18 cellular contexts compared by ENCODE assay signal in the genomic region with DNA sequence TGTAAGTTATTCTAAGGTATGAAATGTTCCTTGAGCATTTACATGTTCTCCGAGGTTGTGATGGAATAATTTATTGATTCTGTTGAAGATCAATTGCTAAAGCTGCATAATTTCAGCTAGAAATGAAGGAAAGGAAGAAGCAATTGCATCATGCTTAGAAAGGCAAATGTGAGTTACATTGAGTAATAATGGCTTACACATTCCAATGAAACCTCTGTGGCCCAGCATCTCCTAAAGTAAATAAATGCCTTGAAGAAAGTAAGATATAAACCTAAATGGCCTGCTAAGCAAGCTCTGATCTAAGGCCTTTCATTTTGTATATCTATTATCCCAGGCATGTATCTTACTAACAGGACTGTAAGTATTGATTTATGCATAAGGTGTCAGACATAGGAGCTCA.
DNase-seq lines count a peak whose midpoint lies in the region; ATAC-seq and TF ChIP-seq lines count a peak whose summit lies in the region.
"Had no signal": no experiment of that assay in that cellular context is flagged by ENCODE, and none has a peak within 500 bp of the region (broad histone marks: within the 10 kb centered on the region; RNA-seq: fewer than 3 reads in every experiment).

No MANE protein-coding gene starts in this region.

- no peak overlapping the region for H3K27ac ChIP-seq in breast epithelium
- H3K27ac ChIP-seq: psoas muscle had no signal

- H3K9ac ChIP-seq in adipocyte (ENCODE audit: low read length): no peak overlapping the region

- H3K9me3 Mint-ChIP-seq in MCF 10A (ENCODE audit: unreplicated experiment): peaks cover 7% of the 10 kb centered on the region
- H3K9me3 Mint-ChIP-seq: T-helper 1 cell treated with Interleukin-12 subunit alpha and Interleukin-12 subunit beta and Interleukin-4 antibody, amounts not matched to agents 30 μg/mL and 1 μg/mL, for 36 hours had no signal

- H3K4me1 Mint-ChIP-seq in MCF 10A (ENCODE audit: insufficient read depth, unreplicated experiment): peaks cover 23% of the 10 kb centered on the region

- no peak overlapping the region for H3K27ac Mint-ChIP-seq in MCF 10A (ENCODE audit: low read depth, unreplicated experiment)
- H3K27ac Mint-ChIP-seq: T-helper 1 cell treated with Interleukin-12 subunit alpha and Interleukin-12 subunit beta and Interleukin-4 antibody, amounts not matched to agents 30 μg/mL and 1 μg/mL, for 36 hours had no signal

- CTCF ChIA-PET in MCF 10A (lab: Yijun Ruan, JAX): interaction anchor here (0.8 kb wide), 1 partner anchor 675 kb away, joined by 3 read pairs; no protein-coding TSS in a partner anchor

- no peaks in the 10 kb centered on the region for H3K36me3 Mint-ChIP-seq in MCF 10A (ENCODE audit: insufficient read depth, unreplicated experiment)

- H3K4me1 ChIP-seq in breast epithelium (no peaks in the 10 kb centered on the region), adipocyte (ENCODE audit: control insufficient read depth, insufficient read depth, low read length) (peaks cover 12% of the 10 kb centered on the region)
- H3K4me1 ChIP-seq: psoas muscle had no signal

- H3K27me3 ChIP-seq in breast epithelium: no peaks in the 10 kb centered on the region
- H3K27me3 ChIP-seq in adipocyte (replicated peaks; ENCODE audit: control insufficient read depth, insufficient read depth, low read length): no peaks in the 10 kb centered on the region

- peak; percentile 47 for DNase-seq in MCF 10A (ENCODE audit: unreplicated experiment)
- DNase-seq in breast epithelium (ENCODE audit: low spot score in 2 of 2): no peak
- DNase-seq in adipocyte (ENCODE audit: low read depth): peak; percentile 80
- DNase-seq in fibroblast of pulmonary artery (ENCODE audit: low read depth): peak; percentile 72
- DNase-seq in activated naive CD4-positive, alpha-beta T cell (lab: John Stamatoyannopoulos, UW): no peak
- DNase-seq in DMS153 (lab: John Stamatoyannopoulos, UW): no peak
- no peak for DNase-seq in sciatic nerve (ENCODE audit: low spot score)
- DNase-seq: activated CD4-positive, alpha-beta T cell treated with anti-CD3 and anti-CD28 coated beads for 4 hours; activated T-cell treated with anti-CD3 and anti-CD28 coated beads for 4 hours; erythroblast; left ventricle myocardium superior; MM.1S; NCI-H2107; NCI-H82; psoas muscle; Right ventricle myocardium superior had no signal

- no peaks in the 10 kb centered on the region for H3K27me3 Mint-ChIP-seq in MCF 10A (ENCODE audit: insufficient read depth, unreplicated experiment)

- POLR2A ChIA-PET in MCF 10A (lab: Yijun Ruan, JAX): no interaction called here

- no peak for TF ChIP-seq POLR2A in breast epithelium (IDR thresholded peaks at IDR 0.05)

- no peak for TF ChIP-seq CTCF in MCF 10A (IDR thresholded peaks at IDR 0.05; ENCODE audit: unreplicated experiment)
- TF ChIP-seq CTCF in breast epithelium (IDR thresholded peaks at IDR 0.05): no peak
- no peak for TF ChIP-seq CTCF in fibroblast of pulmonary artery (IDR thresholded peaks at IDR 0.05; ENCODE audit: low read length, missing control alignments)

- ATAC-seq in sciatic nerve (no peak), HG02588 (IDR thresholded peaks at IDR 0.05; ENCODE audit: unreplicated experiment) (no peak)
- ATAC-seq: left ventricle myocardium superior, psoas muscle had no signal

- intact Hi-C loops in MCF 10A (cut with micrococcal nuclease): no loop called here
- intact Hi-C loops in breast epithelium (cut with DNase I; ENCODE audit: low total_unique reads): no loop called here
- intact Hi-C loops in sciatic nerve (cut with DNase I): no loop called here

- no peak overlapping the region for H3K4me3 ChIP-seq in breast epithelium
- no peak overlapping the region for H3K4me3 ChIP-seq in adipocyte (ENCODE audit: low read length)
- no peak overlapping the region for H3K4me3 ChIP-seq in fibroblast of pulmonary artery (replicated peaks; ENCODE audit: low read depth, low read length)
- H3K4me3 ChIP-seq: psoas muscle had no signal

- no peaks in the 10 kb centered on the region for H3K36me3 ChIP-seq in breast epithelium
- H3K36me3 ChIP-seq in adipocyte (ENCODE audit: control insufficient read depth, insufficient read depth, low read length, severe bottlenecking): no peaks in the 10 kb centered on the region

- H3K9me3 ChIP-seq in breast epithelium: no peaks in the 10 kb centered on the region
- H3K9me3 ChIP-seq in adipocyte (ENCODE audit: control insufficient read depth, low read length): no peaks in the 10 kb centered on the region
- H3K9me3 ChIP-seq: psoas muscle had no signal

- no peak overlapping the region for H3K4me3 Mint-ChIP-seq in MCF 10A (ENCODE audit: unreplicated experiment)
- H3K4me3 Mint-ChIP-seq: T-helper 1 cell treated with Interleukin-12 subunit alpha and Interleukin-12 subunit beta and Interleukin-4 antibody, amounts not matched to agents 30 μg/mL and 1 μg/mL, for 36 hours had no signal

- no TSS peak for BruUV-seq in MCF 10A (replicated peaks; lab: Mats Ljungman, UMichigan)

Comparison
In these comparisons a context has a peak if more than half of its experiments do, and no peak if none do; other contexts are left out.
1. DNase-seq: peak in MCF 10A (single experiment), adipocyte (single experiment) and fibroblast of pulmonary artery (single experiment); none in breast epithelium (0 of 2), activated naive CD4-positive, alpha-beta T cell (0 of 4), DMS153 (single experiment) and sciatic nerve (single experiment).